8 cellular contexts compared by ENCODE assay signal in the genomic region with DNA sequence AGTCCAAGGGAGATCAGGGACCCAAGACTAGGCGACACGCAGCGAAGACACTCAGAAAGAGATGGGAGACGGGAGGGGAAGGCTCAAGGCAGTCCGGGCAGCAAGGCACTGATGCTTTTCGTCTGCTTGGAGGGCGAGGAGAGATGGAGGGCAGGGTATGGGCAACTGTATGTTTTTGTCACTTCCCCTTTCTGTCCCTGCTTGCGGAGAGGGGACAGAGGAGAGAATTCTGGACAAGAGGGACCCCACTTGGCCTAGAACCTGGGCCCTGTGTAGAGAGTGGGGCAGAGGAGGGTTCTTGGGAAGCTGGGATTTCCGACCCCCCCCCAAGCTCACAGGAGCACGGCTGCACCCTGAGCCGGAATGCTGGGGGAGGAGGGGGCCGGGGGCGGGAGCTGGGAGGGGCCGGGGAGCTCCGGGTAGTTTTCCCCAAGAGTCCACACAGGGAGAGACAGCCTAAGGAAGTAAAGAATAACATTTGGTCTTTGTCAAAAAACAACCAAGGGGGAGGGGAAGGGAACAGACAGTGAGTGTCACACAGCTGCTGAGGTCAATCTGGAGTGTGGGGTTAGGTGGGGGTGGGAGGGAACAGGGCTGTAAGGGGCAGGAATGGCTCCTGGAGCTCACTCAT. TPM values are rescaled to one million over a fixed set of nuclear protein-coding genes. Genes with fewer than 3 reads are reported as not detected.
DNase-seq lines count a peak whose midpoint lies in the region; ATAC-seq and TF ChIP-seq lines count a peak whose summit lies in the region.

No MANE protein-coding gene starts in this region.

- H3K36me3 ChIP-seq in BE2C = peaks cover 21% of the 10 kb centered on the region

- peak overlapping the region; percentile 97 for H3K27ac Mint-ChIP-seq in stimulated activated naive B cell treated with anti-CD40 and anti-IgM and Interleukin-4, amounts not matched to agents 10 μg/mL and 1 μg/mL and 100 μg/mL, for 72 hours

- H3K4me1 Mint-ChIP-seq in stimulated activated naive B cell treated with anti-CD40 and anti-IgM and Interleukin-4, amounts not matched to agents 10 μg/mL and 1 μg/mL and 100 μg/mL, for 72 hours = peaks cover 26 to 45% of the 10 kb centered on the region in 2 donors

- H3K9me3 ChIP-seq in BE2C = no peaks in the 10 kb centered on the region

- TF ChIP-seq CTCF in VCaP (conservative IDR thresholded peaks at IDR 0.05) (no peak), BE2C (IDR thresholded peaks at IDR 0.05; ENCODE audit: low read depth, low read length) (no peak)

- peaks cover 0 to 1% of the 10 kb centered on the region in 2 donors for H3K27me3 Mint-ChIP-seq in stimulated activated naive B cell treated with anti-CD40 and anti-IgM and Interleukin-4, amounts not matched to agents 10 μg/mL and 1 μg/mL and 100 μg/mL, for 72 hours

- no peaks in the 10 kb centered on the region for H3K27me3 ChIP-seq in BE2C

- H3K4me1 ChIP-seq in BE2C = peaks cover 10% of the 10 kb centered on the region

- DNase-seq in NCI-H82 (lab: John Stamatoyannopoulos, UW) = peak; percentile 45
- no peak for DNase-seq in NCI-H82 treated with DMSO at 0.1 percent for 48 hours (lab: John Stamatoyannopoulos, UW; ENCODE audit: unreplicated experiment)
- DNase-seq in hepatic stellate cell (ENCODE audit: low spot score) = peak; percentile 64
- DNase-seq in stimulated activated naive B cell treated with anti-CD40 and anti-IgM and Interleukin-4, amounts not matched to agents 10 μg/mL and 1 μg/mL and 100 μg/mL, for 72 hours = no peak
- DNase-seq in BE2C = no peak
- DNase-seq in NCI-H2196 treated with DMSO at 0.1 percent for 48 hours (lab: John Stamatoyannopoulos, UW; ENCODE audit: unreplicated experiment) = no peak

- peak overlapping the region; percentile 94 to 98 for H3K4me3 Mint-ChIP-seq in stimulated activated naive B cell treated with anti-CD40 and anti-IgM and Interleukin-4, amounts not matched to agents 10 μg/mL and 1 μg/mL and 100 μg/mL, for 72 hours

- ATAC-seq in stimulated activated naive B cell treated with anti-CD40 and anti-IgM and Interleukin-4, amounts not matched to agents 10 μg/mL and 1 μg/mL and 100 μg/mL, for 72 hours (replicated peaks) = peak in 1 of 2 donors; percentile 4
- ATAC-seq in GM19467 (IDR thresholded peaks at IDR 0.05; ENCODE audit: unreplicated experiment) = no peak

- no peaks in the 10 kb centered on the region for H3K9me3 Mint-ChIP-seq in stimulated activated naive B cell treated with anti-CD40 and anti-IgM and Interleukin-4, amounts not matched to agents 10 μg/mL and 1 μg/mL and 100 μg/mL, for 72 hours

- peak overlapping the region; percentile 99 for H3K27ac ChIP-seq in VCaP

- H3K4me3 ChIP-seq in BE2C (ENCODE audit: low read depth, low read length) = no peak overlapping the region

- H3K36me3 Mint-ChIP-seq in stimulated activated naive B cell treated with anti-CD40 and anti-IgM and Interleukin-4, amounts not matched to agents 10 μg/mL and 1 μg/mL and 100 μg/mL, for 72 hours = peaks cover 6 to 16% of the 10 kb centered on the region in 2 donors

RNA-seq across cellular contexts. Expression of gene LRCH4, which starts 1.8 kb away (rescaled TPM):
- polyA plus RNA-seq in BE2C (2012; ENCODE audit: insufficient read depth, insufficient read length, low read depth) = 200 TPM

RNA-seq across cellular contexts. Expression of gene FBXO24, which starts 2.0 kb away (rescaled TPM):
- 3.0 TPM for polyA plus RNA-seq in BE2C (2012; ENCODE audit: insufficient read depth, insufficient read length, low read depth)

RNA-seq across cellular contexts. Expression of gene SAP25, which starts 10.5 kb away (rescaled TPM):
- 7.0 TPM for polyA plus RNA-seq in BE2C (2012; ENCODE audit: insufficient read depth, insufficient read length, low read depth)

RNA-seq across cellular contexts. Expression of gene PCOLCE, which starts 18.0 kb away (rescaled TPM):
- 923 TPM for polyA plus RNA-seq in BE2C (2012; ENCODE audit: insufficient read depth, insufficient read length, low read depth)

RNA-seq across cellular contexts. Expression of gene MOSPD3, which starts 28.2 kb away (rescaled TPM):
- 69.4 TPM for polyA plus RNA-seq in BE2C (2012; ENCODE audit: insufficient read depth, insufficient read length, low read depth)

Comparison
In these comparisons a context has a peak if more than half of its experiments do, and no peak if none do; other contexts are left out.
1. DNase-seq: peak in NCI-H82 (single experiment) and hepatic stellate cell (single experiment); none in NCI-H82 treated with DMSO at 0.1 percent for 48 hours (single experiment), stimulated activated naive B cell treated with anti-CD40 and anti-IgM and Interleukin-4, amounts not matched to agents 10 μg/mL and 1 μg/mL and 100 μg/mL, for 72 hours (single experiment), BE2C (single experiment) and NCI-H2196 treated with DMSO at 0.1 percent for 48 hours (single experiment).